ENCODE assay signal across 10 cellular contexts in genomic region chr22:37306494-37306829, GRCh38. TPM values are rescaled to one million over a fixed set of nuclear protein-coding genes. Genes with fewer than 3 reads are reported as not detected.
DNase-seq lines count a peak whose midpoint lies in the region; TF ChIP-seq lines count a peak whose summit lies in the region.
"Had no signal": no experiment of that assay in that cellular context is flagged by ENCODE, and none has a peak within 500 bp of the region (broad histone marks: within the 10 kb centered on the region; RNA-seq: fewer than 3 reads in every experiment).

No MANE protein-coding gene starts in this region.

- H2AK5ac ChIP-seq in neuronal stem cell (ENCODE audit: low read depth, low read length): peak overlapping the region; percentile 57

- POLR2A ChIA-PET in CD8-positive, alpha-beta memory T cell (lab: Charles Lee): interaction anchor here (0.9 kb wide), 1 partner anchor 15 kb away, joined by 4 read pairs; no protein-coding TSS in a partner anchor

- no CpG with 5 or more reads among the region's 6 CpGs for WGBS in neuronal stem cell (ENCODE audit: extremely low coverage in 2 of 2, insufficient read length in 2 of 2, insufficient replicate concordance in 1 of 2), 2 donors

- H3K27me3 ChIP-seq in CD8-positive, alpha-beta memory T cell (ENCODE audit: insufficient read depth, low read length, poor library complexity, severe bottlenecking): no peaks in the 10 kb centered on the region
- H3K27me3 ChIP-seq in OCI-LY3 (ENCODE audit: low read depth, low read length): no peaks in the 10 kb centered on the region
- no peaks in the 10 kb centered on the region for H3K27me3 ChIP-seq in colonic mucosa
- H3K27me3 ChIP-seq in neuronal stem cell (ENCODE audit: control insufficient read depth in 3 of 3, insufficient read depth in 3 of 3, low read depth in 1 of 3, low read length in 3 of 3): peaks cover 0 to 49% (median 0%) of the 10 kb centered on the region in 3 experiments

- H3K4me3 ChIP-seq in CD8-positive, alpha-beta memory T cell (ENCODE audit: low read length): peak overlapping the region; percentile 22
- H3K4me3 ChIP-seq in OCI-LY3 (ENCODE audit: low read length) (no peak overlapping the region), colonic mucosa (no peak overlapping the region), neuronal stem cell (ENCODE audit: low read length in 2 of 2) (no peak overlapping the region)

- no peaks in the 10 kb centered on the region for H3K79me2 ChIP-seq in OCI-LY3 (ENCODE audit: low read length)

- peaks cover 3 to 75% (median 15%) of the 10 kb centered on the region in 3 donors for H3K36me3 Mint-ChIP-seq in CD8-positive, alpha-beta memory T cell

- peaks cover 90% of the 10 kb centered on the region for H3K4me1 ChIP-seq in CD8-positive, alpha-beta memory T cell (ENCODE audit: insufficient read depth, low read length)
- H3K4me1 ChIP-seq in OCI-LY3 (ENCODE audit: low read length) (peaks cover 56% of the 10 kb centered on the region), colonic mucosa (no peaks in the 10 kb centered on the region), neuronal stem cell (ENCODE audit: control insufficient read depth in 2 of 2, insufficient read depth in 1 of 2, low read depth in 1 of 2, low read length in 2 of 2) (peaks cover 8% of the 10 kb centered on the region in 2 donors)

- H3K18ac ChIP-seq in neuronal stem cell (ENCODE audit: low read length): no peak overlapping the region

- peaks cover 72 to 93% (median 88%) of the 10 kb centered on the region in 3 donors for H3K4me1 Mint-ChIP-seq in CD8-positive, alpha-beta memory T cell

- H2BK5ac ChIP-seq in neuronal stem cell (ENCODE audit: low read length): no peak overlapping the region

- TF ChIP-seq CTCF in OCI-LY3 (IDR thresholded peaks at IDR 0.05; ENCODE audit: low read depth, low read length) (no peak), colonic mucosa (IDR thresholded peaks at IDR 0.05) (no peak)

- no peak overlapping the region for H4K8ac ChIP-seq in neuronal stem cell (ENCODE audit: low read depth, low read length)

- peak overlapping the region; percentile 44 to 86 (median 79) for H3K4me3 Mint-ChIP-seq in CD8-positive, alpha-beta memory T cell

- H3K4ac ChIP-seq in neuronal stem cell (ENCODE audit: low read length): no peak overlapping the region

- no peak overlapping the region for H3K14ac ChIP-seq in neuronal stem cell (ENCODE audit: low read length)

- H4K20me1 ChIP-seq in OCI-LY3 (ENCODE audit: insufficient read depth, low read length): no peaks in the 10 kb centered on the region

- H2BK15ac ChIP-seq in neuronal stem cell (ENCODE audit: low read length): no peak overlapping the region

- no peak for DNase-seq in CD8-positive, alpha-beta memory T cell
- DNase-seq in colonic mucosa (no peak), neuronal stem cell (ENCODE audit: low spot score) (no peak), NCI-H1436 treated with DMSO at 0.1 percent for 48 hours (lab: John Stamatoyannopoulos, UW) (no peak), A172 (ENCODE audit: low spot score) (no peak), C1 segment of cervical spinal cord (lab: John Stamatoyannopoulos, UW) (no peak), nucleus accumbens (lab: John Stamatoyannopoulos, UW) (no peak)
- DNase-seq: NCI-H2081 had no signal

- H3K79me1 ChIP-seq in neuronal stem cell (ENCODE audit: low read depth, low read length): no peaks in the 10 kb centered on the region

- no peaks in the 10 kb centered on the region for H3K27me3 Mint-ChIP-seq in CD8-positive, alpha-beta memory T cell

- no peak overlapping the region for H3K23ac ChIP-seq in neuronal stem cell (ENCODE audit: low read depth, low read length, poor library complexity)

- CTCF ChIA-PET in CD8-positive, alpha-beta memory T cell (lab: Charles Lee): interaction anchor here (0.8 to 1.2 kb wide), 3 partner anchors 152 to 302 kb away, joined by 3 read pairs; partner anchors contain the start of gene GGA1

- peaks cover 41% of the 10 kb centered on the region for H3K36me3 ChIP-seq in CD8-positive, alpha-beta memory T cell (ENCODE audit: insufficient read depth, low read length)
- H3K36me3 ChIP-seq in OCI-LY3 (replicated peaks; ENCODE audit: low read depth, low read length) (peaks cover 77% of the 10 kb centered on the region), colonic mucosa (no peaks in the 10 kb centered on the region), neuronal stem cell (replicated peaks in 1 of 2; ENCODE audit: control insufficient read depth in 2 of 2, insufficient read depth in 2 of 2, low read length in 2 of 2) (peaks cover 0 to 3% of the 10 kb centered on the region in 2 donors)

- no peak overlapping the region for H4K91ac ChIP-seq in neuronal stem cell (ENCODE audit: low read depth, low read length, poor library complexity)

- H3K27ac Mint-ChIP-seq in CD8-positive, alpha-beta memory T cell: peak overlapping the region; percentile 89 to 99 (median 98)

- no peak overlapping the region for H2BK120ac ChIP-seq in neuronal stem cell (ENCODE audit: low read depth, low read length)

- H3K9ac ChIP-seq in OCI-LY3 (ENCODE audit: low read length): peak overlapping the region; percentile 49; the same call in 1 of the 2 replicates
- H3K9ac ChIP-seq in colonic mucosa (ENCODE audit: low read depth in 2 of 2, low read length in 2 of 2): peak overlapping the region in 1 of 2 donors; percentile 42
- H3K9ac ChIP-seq in neuronal stem cell (ENCODE audit: low read depth, low read length, poor library complexity): no peak overlapping the region

- H3K27ac ChIP-seq in CD8-positive, alpha-beta memory T cell (ENCODE audit: low read depth, low read length): peak overlapping the region; percentile 79
- H3K27ac ChIP-seq in OCI-LY3 (ENCODE audit: low read length): peak overlapping the region; percentile 84
- peak overlapping the region; percentile 70 for H3K27ac ChIP-seq in colonic mucosa
- H3K27ac ChIP-seq in neuronal stem cell (replicated peaks; ENCODE audit: low read length): no peak overlapping the region

- intact Hi-C loops in colonic mucosa (cut with DNase I): no loop called here

- H2AFZ ChIP-seq in OCI-LY3 (ENCODE audit: low read depth, low read length) (no peak overlapping the region), neuronal stem cell (ENCODE audit: low read length) (no peak overlapping the region)

- H3K9me3 Mint-ChIP-seq in CD8-positive, alpha-beta memory T cell: no peaks in the 10 kb centered on the region

- no peaks in the 10 kb centered on the region for H3K9me3 ChIP-seq in CD8-positive, alpha-beta memory T cell (ENCODE audit: low read length)
- H3K9me3 ChIP-seq in OCI-LY3 (ENCODE audit: insufficient read depth, low read length) (no peaks in the 10 kb centered on the region), colonic mucosa (no peaks in the 10 kb centered on the region), neuronal stem cell (replicated peaks in 1 of 2; ENCODE audit: control insufficient read depth in 2 of 2, insufficient read depth in 1 of 2, low read depth in 1 of 2, low read length in 2 of 2) (no peaks in the 10 kb centered on the region)

- peak overlapping the region; percentile 59 for H3K4me2 ChIP-seq in OCI-LY3 (ENCODE audit: low read length)
- H3K4me2 ChIP-seq in neuronal stem cell (ENCODE audit: insufficient read depth, low read length, poor library complexity, severe bottlenecking): no peak overlapping the region

- no peak overlapping the region for H2BK12ac ChIP-seq in neuronal stem cell (ENCODE audit: low read length)

RNA-seq across cellular contexts. Expression of gene CYTH4, which starts 24.2 kb away (rescaled TPM):
- 10 to 100 TPM; 23.1 to 24.7 TPM for total RNA-seq in CD8-positive, alpha-beta memory T cell
- 80.2 TPM for polyA plus RNA-seq in CD8-positive, alpha-beta memory T cell
- 1 to 10 TPM; 3.0 to 7.4 TPM for total RNA-seq in colonic mucosa
- not detected for polyA plus RNA-seq in neuronal stem cell (2013, experiment 1 of 2)
- polyA plus RNA-seq in neuronal stem cell (2013, experiment 2 of 2): not detected
- 0.26 and 0.43 TPM in 2 replicates for total RNA-seq in A172 (2014; rRNA removed; shearing (Covaris generic))
- total RNA-seq: G401 had no signal
